Comparison of ENCODE assay signal across 38 cellular contexts in genomic region chr14:23373041-23373440, GRCh38. TPM values are rescaled to one million over a fixed set of nuclear protein-coding genes. Genes with fewer than 3 reads are reported as not detected.
"Had no signal": no experiment of that assay in that cellular context is flagged by ENCODE, and none has a peak within 500 bp of the region (broad histone marks: within the 10 kb centered on the region; RNA-seq: fewer than 3 reads in every experiment).

No MANE protein-coding gene starts in this region.

- H3K36me3 ChIP-seq: MG63 had no signal

- H3K9ac ChIP-seq: KMS-11 had no signal

- H3K27me3 ChIP-seq: MG63 had no signal

- H3K27ac ChIP-seq: KMS-11 had no signal

- DNase-seq: Karpas-422, Kasumi-1, KBM-7, KG1, MG63, MM.1S, MV-4-11, NCI-H1048, NCI-H1092, NCI-H1092 treated with DMSO at 0.1 percent for 48 hours, NCI-H1105, NCI-H1105 treated with DMSO at 0.1 percent for 48 hours, NCI-H1417, NCI-H1417 treated with DMSO at 0.1 percent for 48 hours, NCI-H1436, NCI-H1436 treated with DMSO at 0.1 percent for 48 hours, NCI-H146, NCI-H1694, NCI-H1694 treated with DMSO at 0.1 percent for 48 hours, NCI-H187, NCI-H187 treated with DMSO at 0.1 percent for 48 hours, NCI-H1930, NCI-H2029, NCI-H2029 treated with DMSO at 0.1 percent for 48 hours, NCI-H2081, NCI-H2081 treated with DMSO at 0.1 percent for 48 hours, NCI-H2107, NCI-H2171, NCI-H2171 treated with DMSO at 0.1 percent for 48 hours, NCI-H2227 treated with DMSO at 0.1 percent for 48 hours, NCI-H226, NCI-H345, NCI-H446, NCI-H446 treated with DMSO at 0.1 percent for 48 hours had no signal

- H3K4me3 ChIP-seq: MG63 had no signal

- H3K9me3 ChIP-seq: MG63 had no signal

- H3K4me2 ChIP-seq: KMS-11 had no signal

RNA-seq across cellular contexts. Expression of gene IL25, which starts 0.4 kb away (rescaled TPM):
- total RNA-seq: LHCN-M2, M059J, MCF 10A had no signal

RNA-seq across cellular contexts. Expression of gene CMTM5, which starts 3.8 kb away (rescaled TPM):
- total RNA-seq: LHCN-M2, M059J, MCF 10A had no signal

RNA-seq across cellular contexts. Expression of gene EFS, which starts 8.1 kb away (rescaled TPM):
- total RNA-seq: LHCN-M2, MCF 10A had no signal

RNA-seq across cellular contexts. Expression of gene SLC22A17, which starts 20.4 kb away (rescaled TPM):
- total RNA-seq: MCF 10A had no signal

RNA-seq across cellular contexts. Expression of gene MYH6, which starts 35.0 kb away (rescaled TPM):
- total RNA-seq: LHCN-M2, M059J, MCF 10A had no signal
